16 cellular contexts compared by ENCODE assay signal in the genomic region with DNA sequence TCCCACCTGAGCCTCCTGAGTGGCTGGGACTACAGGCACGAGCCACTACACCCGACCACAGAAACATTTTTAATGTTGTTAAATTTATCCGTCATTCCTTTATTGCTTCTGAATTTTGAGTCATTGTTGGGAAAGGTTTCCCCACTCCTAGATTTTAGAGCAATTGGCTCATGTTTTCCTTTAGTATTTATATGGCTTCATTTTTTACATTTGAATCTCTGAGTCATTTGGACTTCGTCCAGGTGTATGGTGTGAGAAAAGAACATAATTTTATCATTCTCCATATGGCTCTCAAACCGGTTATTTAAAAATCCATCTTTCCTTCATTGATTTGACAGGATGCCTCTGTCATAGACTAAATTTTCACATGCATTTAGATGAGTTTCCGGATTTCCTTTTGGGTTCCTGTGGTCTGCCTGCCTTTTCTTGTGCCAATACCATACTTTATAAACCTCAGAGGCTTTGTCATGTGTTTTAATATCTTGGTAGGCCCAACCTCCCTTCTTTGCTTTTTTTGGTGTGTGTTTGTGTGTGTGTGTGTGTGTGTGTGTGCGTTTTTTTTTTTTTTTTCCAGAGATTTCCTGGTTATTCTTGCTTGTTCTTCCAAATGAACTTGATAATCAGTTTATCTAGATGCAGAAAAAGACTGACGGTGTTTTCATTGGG. TPM values are rescaled to one million over a fixed set of nuclear protein-coding genes. Genes with fewer than 3 reads are reported as not detected.
DNase-seq lines count a peak whose midpoint lies in the region; ATAC-seq and TF ChIP-seq lines count a peak whose summit lies in the region.
"Had no signal": no experiment of that assay in that cellular context is flagged by ENCODE, and none has a peak within 500 bp of the region (broad histone marks: within the 10 kb centered on the region; RNA-seq: fewer than 3 reads in every experiment).

No MANE protein-coding gene starts in this region.

- POLR2A ChIA-PET in BJ (lab: Charles Lee): no interaction called here

- H3K27ac ChIP-seq in aorta (ENCODE audit: low read depth in 1 of 2, low read length in 2 of 2): no peak overlapping the region
- H3K27ac ChIP-seq: C4-2B, heart left ventricle, lower lobe of right lung had no signal

- WGBS in aorta, 2 donors: 20% methylated on average over 7 to 8 of the region's 8 CpGs

- intact Hi-C loops in aorta (cut with DNase I): no loop called here

- H3K36me3 ChIP-seq in BJ (ENCODE audit: control insufficient read depth, insufficient read depth, low read length): no peaks in the 10 kb centered on the region
- H3K36me3 ChIP-seq in aorta (ENCODE audit: control insufficient read depth in 1 of 2, insufficient read depth in 2 of 2, low read length in 1 of 2): no peaks in the 10 kb centered on the region
- H3K36me3 ChIP-seq: heart left ventricle, lower lobe of right lung had no signal

- TF ChIP-seq CTCF in BJ (IDR thresholded peaks at IDR 0.05; ENCODE audit: insufficient read depth, low read depth, low read length) (no peak), astrocyte of the spinal cord (IDR thresholded peaks at IDR 0.05; ENCODE audit: low read depth, low read length) (no peak)

- H3K4me3 ChIP-seq in BJ (ENCODE audit: low read depth, low read length): no peak overlapping the region
- H3K4me3 ChIP-seq in astrocyte of the spinal cord (ENCODE audit: low read depth, low read length): no peak overlapping the region
- H3K4me3 ChIP-seq in aorta (ENCODE audit: low read length in 2 of 2): no peak overlapping the region
- H3K4me3 ChIP-seq: heart left ventricle, lower lobe of right lung had no signal

- DNase-seq in BJ (ENCODE audit: low read depth): peak; percentile 15
- peak; percentile 53 for DNase-seq in LoVo (ENCODE audit: low spot score)
- peak; percentile 49 for DNase-seq in astrocyte of the spinal cord (ENCODE audit: low read depth, low spot score)
- DNase-seq in iris pigment epithelial cell (ENCODE audit: low read depth): peak; percentile 68
- DNase-seq in iPS-NIHi7 (ENCODE audit: extremely low spot score): no peak
- DNase-seq in Ammon's horn (ENCODE audit: low spot score): no peak
- no peak for DNase-seq in aorta
- no peak for DNase-seq in NK-92 (lab: John Stamatoyannopoulos, UW; ENCODE audit: unreplicated experiment)
- DNase-seq: activated naive CD4-positive, alpha-beta T cell treated with anti-CD3 and anti-CD28 coated beads, Interleukin-2, amount 50 U/mL, for 16 hours; heart left ventricle; lower lobe of right lung; MM.1S; nucleus accumbens; stimulated activated CD8-positive, alpha-beta memory T cell treated with anti-CD3 and anti-CD28 coated beads, Interleukin-4, amount 100 ng/mL, for 48 hours had no signal

- H3K27me3 ChIP-seq in BJ (ENCODE audit: control insufficient read depth, insufficient read depth, low read length) (peaks cover 21% of the 10 kb centered on the region), aorta (ENCODE audit: control insufficient read depth in 1 of 2, insufficient read depth in 2 of 2, low read length in 1 of 2) (no peaks in the 10 kb centered on the region)
- H3K27me3 ChIP-seq: heart left ventricle had no signal

- no peaks in the 10 kb centered on the region for H3K4me1 ChIP-seq in aorta (ENCODE audit: control insufficient read depth in 1 of 2, insufficient read depth in 2 of 2, low read length in 2 of 2)
- H3K4me1 ChIP-seq: heart left ventricle, lower lobe of right lung had no signal

- ATAC-seq in aorta (ENCODE audit: low FRiP score): no peak
- ATAC-seq: heart left ventricle, lower lobe of right lung had no signal

- peaks cover 10% of the 10 kb centered on the region for H3K9me3 ChIP-seq in aorta (ENCODE audit: control insufficient read depth, low read length)

- CTCF ChIA-PET in BJ (lab: Yijun Ruan, JAX): no interaction called here

- in situ Hi-C loops in astrocyte of the spinal cord (cut with HindIII; ENCODE audit: low sequenced_read_pairs): no loop called here

RNA-seq across cellular contexts. Expression of a gene that starts 30.9 kb away (rescaled TPM):
- polyA plus RNA-seq in BJ (2011; rRNA removed) (not detected in 2 replicates), aorta (not detected)
- polyA minus RNA-seq in BJ (2011; rRNA and poly(A)+ RNA removed): not detected in 2 replicates
- not detected for total RNA-seq in aorta
- total RNA-seq: activated CD8-positive, alpha-beta memory T cell treated with anti-CD3 and anti-CD28 coated beads for 36 hours; heart left ventricle; lower lobe of right lung had no signal
- polyA plus RNA-seq: heart left ventricle had no signal

Comparison
In these comparisons a context has a peak if more than half of its experiments do, and no peak if none do; other contexts are left out.
1. DNase-seq: peak in BJ (single experiment), LoVo (single experiment), astrocyte of the spinal cord (single experiment) and iris pigment epithelial cell (single experiment); none in iPS-NIHi7 (single experiment), Ammon's horn (single experiment), aorta (0 of 2) and NK-92 (single experiment).